Comparison of ENCODE assay signal across 23 cellular contexts in the genomic region with DNA sequence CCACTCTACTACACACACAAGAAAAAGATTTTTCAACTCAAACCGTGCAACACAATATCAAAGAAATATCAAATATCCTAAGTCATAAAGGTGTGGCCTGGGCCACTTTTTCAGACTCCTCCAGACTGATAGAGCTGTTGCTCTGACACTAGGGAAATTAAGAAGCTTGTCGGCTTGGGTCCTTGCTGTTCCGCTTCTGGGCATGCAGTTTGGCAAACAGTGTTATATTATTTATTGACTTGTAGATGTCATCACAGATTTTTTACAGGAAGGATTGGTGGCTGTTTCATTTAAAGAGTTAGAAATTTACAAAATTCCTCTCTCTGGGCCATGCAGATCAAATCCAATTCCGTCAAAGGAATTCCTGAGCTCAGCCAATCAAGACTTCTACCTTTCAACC.
"Had no signal": no experiment of that assay in that cellular context is flagged by ENCODE, and none has a peak within 500 bp of the region (broad histone marks: within the 10 kb centered on the region; RNA-seq: fewer than 3 reads in every experiment).

No MANE protein-coding gene starts in this region.

- ATAC-seq: effector memory CD8-positive, alpha-beta T cell; gastrocnemius medialis; heart right ventricle; left cardiac atrium; lower lobe of right lung; right cardiac atrium; stimulated activated effector memory CD8-positive, alpha-beta T cell treated with anti-CD3 and anti-CD28 coated beads, Interleukin-12 subunit alpha, Interleukin-12 subunit beta, amount 100 ng/mL, for 72 hours; stimulated activated naive CD8-positive, alpha-beta T cell treated with anti-CD3 and anti-CD28 coated beads, Interleukin-15, Interleukin-2, amounts not matched to agents 100 U/mL and 50 U/mL, for 24 hours; upper lobe of right lung had no signal

- H3K9me3 ChIP-seq: esophagus muscularis mucosa, gastrocnemius medialis, heart right ventricle, left ventricle myocardium inferior, lower lobe of right lung, neutrophil, testis, tibial nerve, upper lobe of right lung, vagina had no signal

- H3K4me1 ChIP-seq: vagina had no signal

- H3K27me3 ChIP-seq: esophagus muscularis mucosa, gastrocnemius medialis, heart right ventricle, neutrophil, testis, tibial nerve, upper lobe of right lung, vagina had no signal

- H3K36me3 ChIP-seq: esophagus muscularis mucosa, gastrocnemius medialis, heart right ventricle, left ventricle myocardium inferior, lower lobe of right lung, neutrophil, tibial nerve, upper lobe of right lung, vagina had no signal

- H3K4me3 ChIP-seq: esophagus muscularis mucosa, gastrocnemius medialis, heart right ventricle, left ventricle myocardium inferior, lower lobe of right lung, smooth muscle cell, testis, tibial nerve, upper lobe of right lung, vagina had no signal

- DNase-seq: cortex of kidney; effector memory CD8-positive, alpha-beta T cell; gastrocnemius medialis; heart right ventricle; islet precursor cell; left cardiac atrium; left ventricle myocardium inferior; lower lobe of right lung; naive B cell; nephron progenitor cell; right cardiac atrium; stimulated activated CD4-positive, alpha-beta T cell treated with anti-CD3 and anti-CD28 coated beads, Interleukin-4, amount 100 ng/mL, for 1 hour; stimulated activated CD8-positive, alpha-beta memory T cell treated with anti-CD3 and anti-CD28 coated beads, Interleukin-4, amount 100 ng/mL, for 48 hours; stimulated activated naive CD8-positive, alpha-beta T cell treated with anti-CD3 and anti-CD28 coated beads, Interleukin-15, Interleukin-2, amounts not matched to agents 100 U/mL and 50 U/mL, for 24 hours; testis; upper lobe of right lung had no signal

- H3K27ac ChIP-seq: epithelial cell of prostate, esophagus muscularis mucosa, left ventricle myocardium inferior, lower lobe of right lung, testis, upper lobe of right lung, vagina had no signal
